Comparison of ENCODE assay signal across 16 cellular contexts in the genomic region with DNA sequence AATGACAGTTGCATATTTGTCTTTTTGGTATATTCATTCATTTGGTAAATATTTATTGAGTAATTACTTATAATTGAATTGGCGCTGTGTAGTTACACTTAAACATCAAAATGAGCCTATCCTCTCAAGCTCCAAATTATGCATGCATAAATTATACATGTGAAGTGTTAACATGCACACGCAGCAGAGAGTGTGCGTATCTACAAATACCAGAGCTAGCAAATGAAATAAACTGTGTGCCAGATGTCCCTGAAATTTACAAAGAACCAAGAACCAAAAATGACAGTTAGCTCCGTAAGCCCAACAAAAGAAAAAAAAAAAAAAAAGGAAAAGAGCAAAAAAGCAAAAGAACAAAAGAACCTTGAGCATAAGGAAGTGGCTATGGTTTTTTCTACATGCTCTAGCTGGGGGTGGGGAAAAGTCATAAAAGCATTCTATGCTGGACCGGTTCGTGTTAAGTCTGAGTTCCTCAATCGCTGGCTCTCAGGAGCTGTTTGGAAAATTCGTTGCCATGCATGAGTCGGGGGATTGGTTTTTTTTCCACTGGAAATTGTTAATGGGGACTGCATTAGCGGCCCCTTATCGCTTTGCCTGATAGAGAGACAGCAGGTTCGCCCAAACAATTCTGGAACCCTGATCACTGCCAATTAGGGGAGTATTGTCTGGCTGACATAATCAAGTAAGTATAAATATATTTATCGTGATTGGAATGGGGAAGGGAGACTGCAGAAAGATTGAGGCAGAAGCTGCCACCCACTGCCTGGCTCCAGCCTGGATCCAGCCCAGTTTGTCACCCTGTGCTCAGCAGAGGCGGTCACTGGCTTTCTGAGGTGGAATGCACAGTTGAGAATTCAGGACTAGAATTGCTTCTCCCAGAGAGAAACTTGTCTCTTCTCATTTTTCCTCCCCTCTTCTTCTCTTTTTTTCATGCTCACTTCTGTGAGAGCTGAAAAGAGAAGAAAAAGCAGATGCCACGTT. TPM values are rescaled to one million over a fixed set of nuclear protein-coding genes. Genes with fewer than 3 reads are reported as not detected.
DNase-seq lines count a peak whose midpoint lies in the region; ATAC-seq and TF ChIP-seq lines count a peak whose summit lies in the region.
"Had no signal": no experiment of that assay in that cellular context is flagged by ENCODE, and none has a peak within 500 bp of the region (broad histone marks: within the 10 kb centered on the region; RNA-seq: fewer than 3 reads in every experiment).

No MANE protein-coding gene starts in this region.

- no peaks in the 10 kb centered on the region for H3K27me3 Mint-ChIP-seq in activated T-cell treated with anti-CD3 and anti-CD28 coated beads, Interleukin-2, amount 50 U/mL, for 72 hours (ENCODE audit: low read depth)
- H3K27me3 Mint-ChIP-seq in activated T-cell treated with anti-CD3 and anti-CD28 coated beads, Interleukin-2, amount 50 U/mL, for 24 hours: no peaks in the 10 kb centered on the region

- H3K27ac ChIP-seq in colonic mucosa (no peak overlapping the region), MM.1S (ENCODE audit: low read length) (no peak overlapping the region)
- H3K27ac ChIP-seq: right atrium auricular region, upper lobe of left lung had no signal

- H3K4me2 ChIP-seq in MM.1S (ENCODE audit: low read depth, low read length): no peak overlapping the region

- intact Hi-C loops in colonic mucosa (cut with DNase I) (no loop called here), Right ventricle myocardium superior (cut with DNase I) (no loop called here)

- H3K4me1 Mint-ChIP-seq in activated T-cell treated with anti-CD3 and anti-CD28 coated beads, Interleukin-2, amount 50 U/mL, for 72 hours (ENCODE audit: low read depth): peaks cover 51% of the 10 kb centered on the region
- peaks cover 44% of the 10 kb centered on the region for H3K4me1 Mint-ChIP-seq in activated T-cell treated with anti-CD3 and anti-CD28 coated beads, Interleukin-2, amount 50 U/mL, for 24 hours (ENCODE audit: low read depth)

- no peak for DNase-seq in activated T-cell treated with anti-CD3 and anti-CD28 coated beads, Interleukin-2, amount 50 U/mL, for 72 hours
- no peak for DNase-seq in activated T-cell treated with anti-CD3 and anti-CD28 coated beads, Interleukin-2, amount 50 U/mL, for 24 hours
- DNase-seq in MV-4-11 (lab: John Stamatoyannopoulos, UW) (peak; percentile 42), colonic mucosa (peak; percentile 62), MM.1S (no peak), Right ventricle myocardium superior (no peak)
- peak; percentile 37 for DNase-seq in stimulated activated CD8-positive, alpha-beta memory T cell treated with anti-CD3 and anti-CD28 coated beads, Interleukin-4, amount 100 ng/mL, for 48 hours
- DNase-seq: activated gamma-delta T cell, DMS79, left ventricle myocardium superior, NCI-H748 treated with DMSO at 0.1 percent for 48 hours, T-helper 9 cell, upper lobe of left lung had no signal

- H3K4me3 Mint-ChIP-seq in activated T-cell treated with anti-CD3 and anti-CD28 coated beads, Interleukin-2, amount 50 U/mL, for 72 hours: no peak overlapping the region
- H3K4me3 Mint-ChIP-seq in activated T-cell treated with anti-CD3 and anti-CD28 coated beads, Interleukin-2, amount 50 U/mL, for 24 hours: no peak overlapping the region
- H3K4me3 Mint-ChIP-seq: nephron had no signal

- peak overlapping the region; percentile 91 for H3K27ac Mint-ChIP-seq in activated T-cell treated with anti-CD3 and anti-CD28 coated beads, Interleukin-2, amount 50 U/mL, for 72 hours
- no peak overlapping the region for H3K27ac Mint-ChIP-seq in activated T-cell treated with anti-CD3 and anti-CD28 coated beads, Interleukin-2, amount 50 U/mL, for 24 hours
- H3K27ac Mint-ChIP-seq: nephron had no signal

- H3K9me3 Mint-ChIP-seq in activated T-cell treated with anti-CD3 and anti-CD28 coated beads, Interleukin-2, amount 50 U/mL, for 72 hours: no peaks in the 10 kb centered on the region
- H3K9me3 Mint-ChIP-seq in activated T-cell treated with anti-CD3 and anti-CD28 coated beads, Interleukin-2, amount 50 U/mL, for 24 hours: no peaks in the 10 kb centered on the region
- H3K9me3 Mint-ChIP-seq: nephron had no signal

- no peaks in the 10 kb centered on the region for H3K79me2 ChIP-seq in MM.1S (ENCODE audit: low read length)

- no peaks in the 10 kb centered on the region for H4K20me1 ChIP-seq in MM.1S (ENCODE audit: insufficient read depth, low read length)

- TF ChIP-seq CTCF in colonic mucosa (IDR thresholded peaks at IDR 0.05) (no peak), MM.1S (IDR thresholded peaks at IDR 0.05; ENCODE audit: low read length) (no peak)

- H3K4me1 ChIP-seq in colonic mucosa (no peaks in the 10 kb centered on the region), MM.1S (ENCODE audit: low read length) (no peaks in the 10 kb centered on the region)
- H3K4me1 ChIP-seq: right atrium auricular region had no signal

- H3K4me3 ChIP-seq in colonic mucosa: no peak overlapping the region
- no peak overlapping the region for H3K4me3 ChIP-seq in MM.1S (ENCODE audit: low read length)
- H3K4me3 ChIP-seq: right atrium auricular region, upper lobe of left lung had no signal

- H3K36me3 ChIP-seq in colonic mucosa: no peaks in the 10 kb centered on the region
- H3K36me3 ChIP-seq in MM.1S (replicated peaks; ENCODE audit: insufficient read depth, low read length): no peaks in the 10 kb centered on the region
- H3K36me3 ChIP-seq: right atrium auricular region, upper lobe of left lung had no signal

- H3K27me3 ChIP-seq in colonic mucosa: no peaks in the 10 kb centered on the region
- no peaks in the 10 kb centered on the region for H3K27me3 ChIP-seq in MM.1S (replicated peaks; ENCODE audit: insufficient read depth, low read length)
- H3K27me3 ChIP-seq: right atrium auricular region had no signal

- no peaks in the 10 kb centered on the region for H3K9me3 ChIP-seq in colonic mucosa
- H3K9me3 ChIP-seq in MM.1S (replicated peaks; ENCODE audit: insufficient read depth, low read length): no peaks in the 10 kb centered on the region
- H3K9me3 ChIP-seq: right atrium auricular region, upper lobe of left lung had no signal

- peak overlapping the region in 1 of 2 donors; percentile 15 for H3K9ac ChIP-seq in colonic mucosa (ENCODE audit: low read depth in 2 of 2, low read length in 2 of 2)
- H3K9ac ChIP-seq in MM.1S (ENCODE audit: low read length): no peak overlapping the region

- ATAC-seq in activated T-cell treated with anti-CD3 and anti-CD28 coated beads, Interleukin-2, amount 50 U/mL, for 72 hours (replicated peaks in 1 of 2): peak in 1 of 2 donors; percentile 27
- no peak for ATAC-seq in HG02970 (IDR thresholded peaks at IDR 0.05; ENCODE audit: low FRiP score, unreplicated experiment)
- no peak for ATAC-seq in Right ventricle myocardium superior (ENCODE audit: poor library complexity)
- ATAC-seq: left ventricle myocardium superior had no signal

- no peak overlapping the region for H2AFZ ChIP-seq in MM.1S (ENCODE audit: low read length)

- no peaks in the 10 kb centered on the region for H3K9me2 ChIP-seq in MM.1S (replicated peaks; ENCODE audit: insufficient read depth, low read length)

- H3K36me3 Mint-ChIP-seq in activated T-cell treated with anti-CD3 and anti-CD28 coated beads, Interleukin-2, amount 50 U/mL, for 72 hours (ENCODE audit: insufficient read depth in 2 of 2): peaks cover 0 to 3% of the 10 kb centered on the region in 2 donors
- peaks cover 15% of the 10 kb centered on the region for H3K36me3 Mint-ChIP-seq in activated T-cell treated with anti-CD3 and anti-CD28 coated beads, Interleukin-2, amount 50 U/mL, for 24 hours (ENCODE audit: low read depth)

- no peaks in the 10 kb centered on the region for H3F3A ChIP-seq in MM.1S (ENCODE audit: insufficient read depth, low read length)

RNA-seq across cellular contexts. Expression of gene GRAP2, which starts 25.6 kb away (rescaled TPM):
- 10 to 100 TPM; 56.4 to 59.4 TPM for total RNA-seq in activated T-cell treated with anti-CD3 and anti-CD28 coated beads, Interleukin-2, amount 50 U/mL, for 72 hours
- 1 to 10 TPM; 2.1 to 4.2 TPM for total RNA-seq in colonic mucosa
- total RNA-seq in Right ventricle myocardium superior: 1.6 TPM

RNA-seq across cellular contexts. Expression of gene ENTHD1, which starts 32.9 kb away (rescaled TPM):
- under 1 TPM; 0.46 to 0.77 TPM for total RNA-seq in activated T-cell treated with anti-CD3 and anti-CD28 coated beads, Interleukin-2, amount 50 U/mL, for 72 hours
- total RNA-seq in colonic mucosa: not detected
- not detected for total RNA-seq in Right ventricle myocardium superior
- total RNA-seq: left ventricle myocardium superior, right atrium auricular region had no signal

RNA-seq across cellular contexts. Expression of gene TMA7B, which starts 33.7 kb away (rescaled TPM):
- 1 to 10 TPM; 1.4 to 2.5 TPM for total RNA-seq in activated T-cell treated with anti-CD3 and anti-CD28 coated beads, Interleukin-2, amount 50 U/mL, for 72 hours
- total RNA-seq in colonic mucosa (under 1 TPM in 1 of 2 donors, not detected in 1; 0.20 TPM), Right ventricle myocardium superior (not detected)
- total RNA-seq: left ventricle myocardium superior, right atrium auricular region had no signal

Comparison
In these comparisons a context has a peak if more than half of its experiments do, and no peak if none do; other contexts are left out.
1. DNase-seq: peak in MV-4-11 (single experiment), colonic mucosa (single experiment) and stimulated activated CD8-positive, alpha-beta memory T cell treated with anti-CD3 and anti-CD28 coated beads, Interleukin-4, amount 100 ng/mL, for 48 hours (single experiment); none in activated T-cell treated with anti-CD3 and anti-CD28 coated beads, Interleukin-2, amount 50 U/mL, for 72 hours (0 of 2), activated T-cell treated with anti-CD3 and anti-CD28 coated beads, Interleukin-2, amount 50 U/mL, for 24 hours (single experiment), MM.1S (single experiment) and Right ventricle myocardium superior (single experiment).
2. RNA of gene GRAP2, which starts 25.6 kb away (total RNA-seq): 56.4 to 59.4 TPM in activated T-cell treated with anti-CD3 and anti-CD28 coated beads, Interleukin-2, amount 50 U/mL, for 72 hours; 2.1 to 4.2 TPM in colonic mucosa and 1.6 TPM in Right ventricle myocardium superior (single experiment); every median in the first group is over 10 times any median in the second.